Comparison of ENCODE assay signal across 10 cellular contexts in genomic region chr17:70138309-70138865, GRCh38. TPM values are rescaled to one million over a fixed set of nuclear protein-coding genes. Genes with fewer than 3 reads are reported as not detected.
DNase-seq lines count a peak whose midpoint lies in the region; TF ChIP-seq lines count a peak whose summit lies in the region.
"Had no signal": no experiment of that assay in that cellular context is flagged by ENCODE, and none has a peak within 500 bp of the region (broad histone marks: within the 10 kb centered on the region; RNA-seq: fewer than 3 reads in every experiment).

No MANE protein-coding gene starts in this region.

- no peaks in the 10 kb centered on the region for H3K36me3 ChIP-seq in stomach smooth muscle (ENCODE audit: control insufficient read depth in 2 of 2, insufficient read depth in 2 of 2, low read length in 2 of 2)

- no peaks in the 10 kb centered on the region for H3K27me3 ChIP-seq in stomach smooth muscle (ENCODE audit: control insufficient read depth in 1 of 2, insufficient read depth in 2 of 2, low read length in 2 of 2)

- peak overlapping the region in 3 of 5 experiments; percentile 83 to 92 (median 89) for H3K27ac Mint-ChIP-seq in brain
- H3K27ac Mint-ChIP-seq: activated CD4-positive, alpha-beta T cell treated with anti-CD3 and anti-CD28 coated beads for 36 hours; stimulated activated naive CD8-positive, alpha-beta T cell treated with anti-CD3 and anti-CD28 coated beads, Interleukin-15, amount 100 ng/mL, for 72 hours had no signal

- DNase-seq in GM04503 (ENCODE audit: low read depth): peak; percentile 27
- peak; percentile 84 for DNase-seq in iris pigment epithelial cell (ENCODE audit: low read depth)
- no peak for DNase-seq in midbrain (lab: John Stamatoyannopoulos, UW)
- DNase-seq in islet precursor cell: no peak
- DNase-seq in NCI-H187 treated with DMSO at 0.1 percent for 48 hours (lab: John Stamatoyannopoulos, UW): no peak
- DNase-seq in epidermal melanocyte (ENCODE audit: insufficient read length, low spot score): no peak
- DNase-seq: activated CD4-positive, alpha-beta T cell treated with anti-CD3 and anti-CD28 coated beads for 36 hours; stimulated activated naive CD8-positive, alpha-beta T cell treated with anti-CD3 and anti-CD28 coated beads, Interleukin-15, amount 100 ng/mL, for 72 hours had no signal

- peaks cover 11% of the 10 kb centered on the region for H3K4me1 ChIP-seq in stomach smooth muscle (ENCODE audit: control insufficient read depth, insufficient read depth, low read length)

- no peak overlapping the region for H3K9ac ChIP-seq in stomach smooth muscle (ENCODE audit: low read length in 2 of 2)

- H3K9me3 ChIP-seq in stomach smooth muscle (ENCODE audit: control insufficient read depth in 2 of 2, low read length in 2 of 2): no peaks in the 10 kb centered on the region

- no peak for TF ChIP-seq CTCF in brain (conservative IDR thresholded peaks at IDR 0.05)

- no peak overlapping the region for H3K4me3 ChIP-seq in stomach smooth muscle (ENCODE audit: low read length in 2 of 2)

- peak overlapping the region in 3 of 5 experiments; percentile 16 to 71 (median 62) for H3K4me3 Mint-ChIP-seq in brain
- H3K4me3 Mint-ChIP-seq: activated CD4-positive, alpha-beta T cell treated with anti-CD3 and anti-CD28 coated beads for 36 hours had no signal

- no peaks in the 10 kb centered on the region for H3K27me3 Mint-ChIP-seq in brain
- H3K27me3 Mint-ChIP-seq: stimulated activated naive CD8-positive, alpha-beta T cell treated with anti-CD3 and anti-CD28 coated beads, Interleukin-15, amount 100 ng/mL, for 72 hours had no signal

- H3K9me3 Mint-ChIP-seq in brain: peaks cover 0 to 2% (median 0%) of the 10 kb centered on the region in 5 experiments
- H3K9me3 Mint-ChIP-seq: stimulated activated naive CD8-positive, alpha-beta T cell treated with anti-CD3 and anti-CD28 coated beads, Interleukin-15, amount 100 ng/mL, for 72 hours had no signal

- H3K36me3 Mint-ChIP-seq in brain: no peaks in the 10 kb centered on the region

- H3K27ac ChIP-seq in stomach smooth muscle (ENCODE audit: low read length): peak overlapping the region; percentile 78

- peaks cover 23% of the 10 kb centered on the region for H3K4me1 Mint-ChIP-seq in brain

RNA-seq across cellular contexts. Expression of gene KCNJ2, which starts 30.9 kb away (rescaled TPM):
- polyA plus RNA-seq in brain (ENCODE audit: insufficient read depth, low read depth, low replicate concordance): 1.2 TPM

Comparison
In these comparisons a context has a peak if more than half of its experiments do, and no peak if none do; other contexts are left out.
1. DNase-seq: peak in GM04503 (single experiment) and iris pigment epithelial cell (single experiment); none in midbrain (single experiment), islet precursor cell (single experiment), NCI-H187 treated with DMSO at 0.1 percent for 48 hours (single experiment) and epidermal melanocyte (single experiment).